Comparison of ENCODE assay signal across 9 cellular contexts in the genomic region with DNA sequence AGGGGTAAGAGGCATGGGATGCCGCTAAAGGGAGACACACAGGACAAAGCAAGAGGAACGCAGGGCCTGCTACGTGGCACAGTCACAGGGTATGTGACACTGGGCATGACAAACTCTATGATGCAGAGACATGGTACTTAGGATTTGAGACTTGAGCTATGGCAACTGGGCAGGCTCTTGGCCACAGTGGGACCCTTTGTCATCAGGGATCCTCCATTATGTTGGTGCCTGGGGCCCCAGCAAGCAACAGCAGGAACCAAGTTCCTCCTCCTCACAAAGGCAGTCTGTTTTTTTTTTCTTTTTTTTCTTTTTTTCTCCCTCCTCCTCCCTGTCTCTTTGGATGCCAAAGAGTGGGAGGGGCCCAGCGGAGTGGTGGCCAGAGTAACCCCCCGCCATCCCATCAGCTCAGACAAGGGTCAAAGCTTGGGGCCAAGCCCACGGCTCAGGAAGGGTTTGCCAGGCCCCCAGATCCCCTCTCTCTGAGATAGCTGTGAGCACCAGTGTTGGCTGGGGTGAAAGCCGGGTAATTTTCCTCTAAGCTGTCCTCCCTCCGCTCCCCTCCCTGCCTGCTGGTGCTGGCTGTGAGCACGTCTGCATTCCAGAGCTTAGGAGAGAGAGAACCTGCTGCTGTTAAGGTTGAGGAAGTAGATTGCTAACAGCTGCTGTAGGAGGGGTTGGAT. TPM values are rescaled to one million over a fixed set of nuclear protein-coding genes. Genes with fewer than 3 reads are reported as not detected.
DNase-seq lines count a peak whose midpoint lies in the region; ATAC-seq, FAIRE-seq and TF ChIP-seq lines count a peak whose summit lies in the region.
"Had no signal": no experiment of that assay in that cellular context is flagged by ENCODE, and none has a peak within 500 bp of the region (broad histone marks: within the 10 kb centered on the region; RNA-seq: fewer than 3 reads in every experiment).

No MANE protein-coding gene starts in this region.

- no peaks in the 10 kb centered on the region for H3K36me3 ChIP-seq in esophagus squamous epithelium

- ATAC-seq in naive B cell (ENCODE audit: low read depth in 2 of 2): peak; percentile 27 to 42
- ATAC-seq in HG03139 (IDR thresholded peaks at IDR 0.05; ENCODE audit: unreplicated experiment): no peak
- ATAC-seq in GM18868 (IDR thresholded peaks at IDR 0.05; ENCODE audit: unreplicated experiment): no peak

- DNase-seq in AG04450 (ENCODE audit: low read depth, low spot score) (peak; percentile 48), NCI-H82 treated with DMSO at 0.1 percent for 48 hours (lab: John Stamatoyannopoulos, UW; ENCODE audit: unreplicated experiment) (peak; percentile 69), esophagus squamous epithelium (lab: John Stamatoyannopoulos, UW) (no peak), naive B cell (no peak), GM19239 (ENCODE audit: insufficient read length, low spot score) (no peak), NCI-H146 (lab: John Stamatoyannopoulos, UW) (no peak)

- peaks cover 61 to 96% (median 91%) of the 10 kb centered on the region in 3 donors for H3K4me1 ChIP-seq in esophagus squamous epithelium

- H3K9me3 Mint-ChIP-seq in naive B cell: no peaks in the 10 kb centered on the region

- intact Hi-C loops in esophagus squamous epithelium (cut with DNase I): no loop called here

- H3K4me1 Mint-ChIP-seq in naive B cell: peaks cover 28 to 40% (median 35%) of the 10 kb centered on the region in 3 donors

- H3K36me3 Mint-ChIP-seq in naive B cell: peaks cover 7 to 8% of the 10 kb centered on the region in 2 donors

- H3K27me3 ChIP-seq in AG04450 (ENCODE audit: control insufficient read depth, insufficient read depth, low read length) (no peaks in the 10 kb centered on the region), esophagus squamous epithelium (no peaks in the 10 kb centered on the region)

- POLR2A ChIA-PET in AG04450 (lab: Yijun Ruan, JAX): interaction anchor here (1.0 to 1.8 kb wide), 3 partner anchors 10 to 12 kb away, joined by 3 to 8 read pairs (median 4); no protein-coding TSS in a partner anchor

- WGBS in esophagus squamous epithelium, 2 donors: 21 to 33% methylated on average over 4 to 6 of the region's 9 CpGs

- H3K27ac Mint-ChIP-seq in naive B cell: peak overlapping the region in 4 of 6 donors; percentile 33 to 73 (median 56)

- CTCF ChIA-PET in AG04450 (lab: Charles Lee): interaction anchor here (0.7 to 4.8 kb wide), 3 partner anchors 11 to 110 kb away, joined by 3 to 30 read pairs (median 29); no protein-coding TSS in a partner anchor

- no peak for FAIRE-seq in GM19239 (lab: Jason Lieb, UNC)
- FAIRE-seq: G401.6 had no signal

- H3K9me3 ChIP-seq in AG04450 (ENCODE audit: control insufficient read depth, insufficient read depth, low read length): no peaks in the 10 kb centered on the region
- no peaks in the 10 kb centered on the region for H3K9me3 ChIP-seq in esophagus squamous epithelium

- H3K4me3 ChIP-seq in AG04450 (ENCODE audit: low read depth, low read length): no peak overlapping the region
- peak overlapping the region in 1 of 4 donors; percentile 44 for H3K4me3 ChIP-seq in esophagus squamous epithelium

- H3K27ac ChIP-seq in AG04450 (ENCODE audit: low read depth, low read length) (peak overlapping the region; percentile 77), esophagus squamous epithelium (peak overlapping the region; percentile 94 to 100 (median 96))

- TF ChIP-seq CTCF in AG04450 (IDR thresholded peaks at IDR 0.05; ENCODE audit: low read depth, low read length) (no peak), esophagus squamous epithelium (IDR thresholded peaks at IDR 0.05) (no peak)

- no peaks in the 10 kb centered on the region for H3K27me3 Mint-ChIP-seq in naive B cell

- TF ChIP-seq POLR2A in esophagus squamous epithelium (IDR thresholded peaks at IDR 0.05): peak in 1 of 4 donors; percentile 48

- H3K4me3 Mint-ChIP-seq in naive B cell: peak overlapping the region in 2 of 8 donors; percentile 5 to 44

RNA-seq across cellular contexts. Expression of gene GSN, which starts 21.1 kb away (rescaled TPM):
- 421 and 565 TPM in 2 replicates for polyA plus RNA-seq in AG04450 (2011; rRNA removed)
- 513 and 805 TPM in 2 replicates for polyA minus RNA-seq in AG04450 (2011; rRNA and poly(A)+ RNA removed)
- 1,000 to 10,000 TPM in 2 of 4 donors, 100 to 1,000 TPM in 2; 287 to 1,151 (median 926) TPM for total RNA-seq in esophagus squamous epithelium
- polyA plus RNA-seq in naive B cell (ENCODE audit: low read depth in 6 of 6): 10 to 100 TPM in 3 of 6 donors, 1 to 10 TPM in 3; 3.3 to 13.5 (median 8.0) TPM

Comparison
In these comparisons a context has a peak if more than half of its experiments do, and no peak if none do; other contexts are left out.
1. DNase-seq: peak in AG04450 (single experiment) and NCI-H82 treated with DMSO at 0.1 percent for 48 hours (single experiment); none in esophagus squamous epithelium (single experiment), naive B cell (single experiment), GM19239 (single experiment) and NCI-H146 (single experiment).
2. ATAC-seq: peak in naive B cell (2 of 2); none in HG03139 (single experiment) and GM18868 (single experiment).
3. RNA of gene GSN, which starts 21.1 kb away (polyA plus RNA-seq): 421 to 565 TPM in AG04450; 3.3 to 13.5 TPM in naive B cell; every median in the first group is over 10 times any median in the second.